In genomic region chr22:41447435-41448188, GRCh38 we compare ENCODE assay signal across 1 cellular context.
TF ChIP-seq lines count a peak whose summit lies in the region.

No MANE protein-coding gene starts in this region.

TF ChIP-seq in K562, 482 proteins besides CTCF, POLR2A, EP300 and RAD21 (continued from another document and continues in another):
- TF ChIP-seq E4F1 (CRISPR knock-in tag; IDR thresholded peaks at IDR 0.05; ENCODE audit: borderline replicate concordance) (no peak), UBTF (IDR thresholded peaks at IDR 0.05; ENCODE audit: borderline replicate concordance in 1 of 2, low read depth in 2 of 2, low read length in 2 of 2) (0 out of 4 replicates have a peak, but pooled peaks of 1 of the 2 experiments have one; percentile 48), CGGBP1 (CRISPR knock-in tag; IDR thresholded peaks at IDR 0.05) (no peak), MYBL2 (IDR thresholded peaks at IDR 0.05; ENCODE audit: low read depth) (no peak), MYBL2 (CRISPR knock-in tag; IDR thresholded peaks at IDR 0.05; ENCODE audit: borderline replicate concordance) (no peak), IRF1 (CRISPR knock-in tag; IDR thresholded peaks at IDR 0.05; ENCODE audit: borderline replicate concordance) (no peak), NKRF (IDR thresholded peaks at IDR 0.05; ENCODE audit: borderline replicate concordance) (no peak), ZNF586 (CRISPR knock-in tag; conservative IDR thresholded peaks at IDR 0.05) (no peak), HMG20A (CRISPR knock-in tag; conservative IDR thresholded peaks at IDR 0.05) (no peak), PCBP2 (IDR thresholded peaks at IDR 0.05; ENCODE audit: low read depth, low read length, poor library complexity, severe bottlenecking) (no peak), CEBPZ (IDR thresholded peaks at IDR 0.05; ENCODE audit: borderline replicate concordance, low read depth, low read length) (no peak), FOXK1 (CRISPR knock-in tag; IDR thresholded peaks at IDR 0.05; ENCODE audit: borderline replicate concordance) (no peak), MTA2 (IDR thresholded peaks at IDR 0.05; ENCODE audit: low read depth) (no peak), ARID4B (CRISPR knock-in tag; IDR thresholded peaks at IDR 0.05) (no peak), ZBED1 (IDR thresholded peaks at IDR 0.05) (no peak), SMARCC2 (IDR thresholded peaks at IDR 0.05; ENCODE audit: low read depth) (0 out of 2 replicates have a peak, but pooled peaks have one; percentile 31), POLR2AphosphoS5 (IDR thresholded peaks at IDR 0.05; ENCODE audit: control insufficient read depth, insufficient read depth, low read depth, low read length) (no peak; the same call in 1 of the 2 replicates), ELF1 (tag; IDR thresholded peaks at IDR 0.05) (no peak), HOMEZ (CRISPR knock-in tag; IDR thresholded peaks at IDR 0.05) (no peak), ZFP91 (CRISPR knock-in tag; IDR thresholded peaks at IDR 0.05) (no peak), ZBTB1 (CRISPR knock-in tag; IDR thresholded peaks at IDR 0.05; ENCODE audit: borderline replicate concordance, low read depth) (0 out of 2 replicates have a peak, but pooled peaks have one; percentile 18), STAT5A (IDR thresholded peaks at IDR 0.05; ENCODE audit: borderline replicate concordance, low read length) (no peak), HCFC1 (IDR thresholded peaks at IDR 0.05; ENCODE audit: low read depth, low read length) (no peak), SFPQ (IDR thresholded peaks at IDR 0.05; ENCODE audit: low read depth, low read length) (no peak), RBFOX2 (IDR thresholded peaks at IDR 0.05; ENCODE audit: low read depth, low read length) (no peak), IRF9 (tag; IDR thresholded peaks at IDR 0.05) (no peak), KAT7 (CRISPR knock-in tag; IDR thresholded peaks at IDR 0.05; ENCODE audit: borderline replicate concordance) (no peak), BMI1 (IDR thresholded peaks at IDR 0.05; ENCODE audit: low read length) (no peak), ZNF696 (CRISPR knock-in tag; conservative IDR thresholded peaks at IDR 0.05) (no peak), PURB (CRISPR knock-in tag; IDR thresholded peaks at IDR 0.05; ENCODE audit: low read depth) (no peak), PHF8 (IDR thresholded peaks at IDR 0.05; ENCODE audit: borderline replicate concordance, low read length) (peak; percentile 26; the same call in 1 of the 2 replicates), ARHGAP35 (IDR thresholded peaks at IDR 0.05; ENCODE audit: partially characterized antibody) (peak; percentile 61)
